In genomic region chr17:68247445-68248198, GRCh38 we compare ENCODE assay signal across 1 cellular context.
TF ChIP-seq lines count a peak whose summit lies in the region.

A gene with protein sequence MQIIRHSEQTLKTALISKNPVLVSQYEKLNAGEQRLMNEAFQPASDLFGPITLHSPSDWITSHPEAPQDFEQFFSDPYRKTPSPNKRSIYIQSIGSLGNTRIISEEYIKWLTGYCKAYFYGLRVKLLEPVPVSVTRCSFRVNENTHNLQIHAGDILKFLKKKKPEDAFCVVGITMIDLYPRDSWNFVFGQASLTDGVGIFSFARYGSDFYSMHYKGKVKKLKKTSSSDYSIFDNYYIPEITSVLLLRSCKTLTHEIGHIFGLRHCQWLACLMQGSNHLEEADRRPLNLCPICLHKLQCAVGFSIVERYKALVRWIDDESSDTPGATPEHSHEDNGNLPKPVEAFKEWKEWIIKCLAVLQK (plus strand): TSS chr17:68248043. CDS start chr17:68250188, 2,145 bp downstream.

TF ChIP-seq in H1, 55 proteins besides CTCF, POLR2A, EP300 and RAD21:
- TF ChIP-seq TAF1 (IDR thresholded peaks at IDR 0.05; ENCODE audit: low read depth, low read length): peak; percentile 89
- peak; percentile 67 for TF ChIP-seq TBP (IDR thresholded peaks at IDR 0.05; ENCODE audit: low read depth, low read length)
- no peak for TF ChIP-seq YY1 (IDR thresholded peaks at IDR 0.05; ENCODE audit: low read depth, low read length)
- TF ChIP-seq BACH1 (IDR thresholded peaks at IDR 0.05; ENCODE audit: low read length): peak; percentile 84
- no peak for TF ChIP-seq KDM5A (IDR thresholded peaks at IDR 0.05; ENCODE audit: low read length)
- peak; percentile 73 for TF ChIP-seq CREB1 (IDR thresholded peaks at IDR 0.05)
- TF ChIP-seq CHD2 (IDR thresholded peaks at IDR 0.05; ENCODE audit: low read length): 0 out of 2 replicates have a peak, but pooled peaks have one; percentile 9
- TF ChIP-seq HDAC2 (IDR thresholded peaks at IDR 0.05; ENCODE audit: borderline replicate concordance in 1 of 2, low read depth in 2 of 2, low read length in 2 of 2): 0 out of 4 replicates have a peak, but pooled peaks have one; percentile 60 to 68
- peak; percentile 68 for TF ChIP-seq KDM4A (IDR thresholded peaks at IDR 0.05; ENCODE audit: low read depth, low read length, severe bottlenecking)
- TF ChIP-seq TCF12 (IDR thresholded peaks at IDR 0.05; ENCODE audit: low read depth, low read length): no peak
- TF ChIP-seq, protein P1, sequence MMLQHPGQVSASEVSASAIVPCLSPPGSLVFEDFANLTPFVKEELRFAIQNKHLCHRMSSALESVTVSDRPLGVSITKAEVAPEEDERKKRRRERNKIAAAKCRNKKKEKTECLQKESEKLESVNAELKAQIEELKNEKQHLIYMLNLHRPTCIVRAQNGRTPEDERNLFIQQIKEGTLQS (IDR thresholded peaks at IDR 0.05; ENCODE audit: insufficient read depth, low read depth, low read length): 0 out of 2 replicates have a peak, but pooled peaks have one; percentile 5
- TF ChIP-seq SIN3A (conservative IDR thresholded peaks at IDR 0.05 in 1 of 2, IDR thresholded peaks at IDR 0.05 in 1 of 2; ENCODE audit: low read depth in 1 of 2, low read length in 2 of 2): peak; percentile 13 to 75; a peak in 2 of 4 replicates
- TF ChIP-seq, protein P2, sequence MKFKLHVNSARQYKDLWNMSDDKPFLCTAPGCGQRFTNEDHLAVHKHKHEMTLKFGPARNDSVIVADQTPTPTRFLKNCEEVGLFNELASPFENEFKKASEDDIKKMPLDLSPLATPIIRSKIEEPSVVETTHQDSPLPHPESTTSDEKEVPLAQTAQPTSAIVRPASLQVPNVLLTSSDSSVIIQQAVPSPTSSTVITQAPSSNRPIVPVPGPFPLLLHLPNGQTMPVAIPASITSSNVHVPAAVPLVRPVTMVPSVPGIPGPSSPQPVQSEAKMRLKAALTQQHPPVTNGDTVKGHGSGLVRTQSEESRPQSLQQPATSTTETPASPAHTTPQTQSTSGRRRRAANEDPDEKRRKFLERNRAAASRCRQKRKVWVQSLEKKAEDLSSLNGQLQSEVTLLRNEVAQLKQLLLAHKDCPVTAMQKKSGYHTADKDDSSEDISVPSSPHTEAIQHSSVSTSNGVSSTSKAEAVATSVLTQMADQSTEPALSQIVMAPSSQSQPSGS (IDR thresholded peaks at IDR 0.05; ENCODE audit: low read length): no peak
- peak; percentile 73 for TF ChIP-seq ASH2L (IDR thresholded peaks at IDR 0.05; ENCODE audit: low read length)
- TF ChIP-seq SP4 (IDR thresholded peaks at IDR 0.05; ENCODE audit: low read length): peak; percentile 82; the same call in 1 of the 2 replicates
- TF ChIP-seq SUZ12 (IDR thresholded peaks at IDR 0.05; ENCODE audit: low read length): peak; percentile 48; the same call in 1 of the 2 replicates
- no peak for TF ChIP-seq GTF2F1 (IDR thresholded peaks at IDR 0.05; ENCODE audit: borderline replicate concordance, low read depth, low read length)
- TF ChIP-seq MAX (IDR thresholded peaks at IDR 0.05): peak; percentile 61
- TF ChIP-seq NRF1 (IDR thresholded peaks at IDR 0.05; ENCODE audit: low read depth, low read length): peak; percentile 80
- TF ChIP-seq, protein P3, sequence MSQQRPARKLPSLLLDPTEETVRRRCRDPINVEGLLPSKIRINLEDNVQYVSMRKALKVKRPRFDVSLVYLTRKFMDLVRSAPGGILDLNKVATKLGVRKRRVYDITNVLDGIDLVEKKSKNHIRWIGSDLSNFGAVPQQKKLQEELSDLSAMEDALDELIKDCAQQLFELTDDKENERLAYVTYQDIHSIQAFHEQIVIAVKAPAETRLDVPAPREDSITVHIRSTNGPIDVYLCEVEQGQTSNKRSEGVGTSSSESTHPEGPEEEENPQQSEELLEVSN (IDR thresholded peaks at IDR 0.05): peak; percentile 63; the same call in 1 of the 2 replicates
- TF ChIP-seq EGR1 (IDR thresholded peaks at IDR 0.05; ENCODE audit: borderline replicate concordance, low read depth, low read length): peak; percentile 96
- peak; percentile 61; the same call in 1 of the 2 replicates for TF ChIP-seq RBBP5 (IDR thresholded peaks at IDR 0.05; ENCODE audit: borderline replicate concordance, low read depth, low read length)
- peak; percentile 62; the same call in 1 of the 2 replicates for TF ChIP-seq POLR2AphosphoS5 (IDR thresholded peaks at IDR 0.05; ENCODE audit: low read depth, low read length)
- peak; percentile 87 for TF ChIP-seq PHF8 (conservative IDR thresholded peaks at IDR 0.05; ENCODE audit: low read depth, low read length)
